Comparison of ENCODE assay signal across 17 cellular contexts in genomic region chr1:184156521-184157395, GRCh38.
DNase-seq lines count a peak whose midpoint lies in the region; ATAC-seq, FAIRE-seq and TF ChIP-seq lines count a peak whose summit lies in the region.
"Had no signal": no experiment of that assay in that cellular context is flagged by ENCODE, and none has a peak within 500 bp of the region (broad histone marks: within the 10 kb centered on the region; RNA-seq: fewer than 3 reads in every experiment).

No MANE protein-coding gene starts in this region.

- DNase-seq in COLO829 (ENCODE audit: low spot score) (peak; percentile 54), NCI-H1417 treated with DMSO at 0.1 percent for 48 hours (lab: John Stamatoyannopoulos, UW) (peak; percentile 35), astrocyte (ENCODE audit: low read depth) (peak; percentile 17), mesendoderm (peak; percentile 77), aorta (no peak), T-helper 17 cell (no peak)
- no peak for DNase-seq in activated CD4-positive, alpha-beta T cell treated with anti-CD3 and anti-CD28 coated beads, Interleukin-2, amount 50 U/mL, for 48 hours
- DNase-seq: activated CD4-positive, CD25-positive, alpha-beta regulatory T cell; activated naive CD8-positive, alpha-beta T cell treated with anti-CD3 and anti-CD28 coated beads, Interleukin-2, amount 50 U/mL, for 24 hours; CD4-positive, CD25-positive, alpha-beta regulatory T cell; effector CD8-positive, alpha-beta T cell; NK-92 treated with Interleukin-12 subunit alpha and Interleukin-12 subunit beta, amount 100 ng/mL, for 24 hours; right cardiac atrium had no signal

- H3K9me3 ChIP-seq in astrocyte (ENCODE audit: insufficient read depth, low read depth, low read length) (no peaks in the 10 kb centered on the region), aorta (ENCODE audit: control insufficient read depth, low read length) (no peaks in the 10 kb centered on the region), T-helper 17 cell (ENCODE audit: control insufficient read depth, low read length, poor library complexity, severe bottlenecking) (no peaks in the 10 kb centered on the region)

- no peak overlapping the region for H3K4ac ChIP-seq in mesendoderm (ENCODE audit: low read depth, low read length)

- peaks cover 8% of the 10 kb centered on the region for H3K4me1 ChIP-seq in astrocyte (ENCODE audit: insufficient read depth, low read length)
- peaks cover 15% of the 10 kb centered on the region for H3K4me1 ChIP-seq in mesendoderm (ENCODE audit: control insufficient read depth, low read depth, low read length)
- H3K4me1 ChIP-seq in aorta (ENCODE audit: control insufficient read depth in 1 of 2, insufficient read depth in 2 of 2, low read length in 2 of 2) = no peaks in the 10 kb centered on the region

- peak overlapping the region; percentile 45 for H3K18ac ChIP-seq in mesendoderm (ENCODE audit: low read length)

- no peaks in the 10 kb centered on the region for H3K79me2 ChIP-seq in astrocyte (ENCODE audit: insufficient read depth, low read length)
- no peaks in the 10 kb centered on the region for H3K79me2 ChIP-seq in mesendoderm (ENCODE audit: control insufficient read depth, insufficient read depth, low read length)

- H4K8ac ChIP-seq in mesendoderm (ENCODE audit: low read depth, low read length) = peak overlapping the region; percentile 93

- H3K9ac ChIP-seq in astrocyte (ENCODE audit: low read length) (no peak overlapping the region), mesendoderm (ENCODE audit: low read length) (no peak overlapping the region)

- no peak overlapping the region for H3K56ac ChIP-seq in mesendoderm (ENCODE audit: low read length)

- H3K9me3 Mint-ChIP-seq in astrocyte (ENCODE audit: unreplicated experiment) = no peaks in the 10 kb centered on the region
- H3K9me3 Mint-ChIP-seq: activated naive CD8-positive, alpha-beta T cell treated with anti-CD3 and anti-CD28 coated beads, Interleukin-2, amount 50 U/mL, for 24 hours; memory B cell; neural crest cell; stimulated activated naive CD8-positive, alpha-beta T cell treated with anti-CD3 and anti-CD28 coated beads, Interleukin-15, Interleukin-2, amounts not matched to agents 100 ng/mL and 50 ng/mL, for 24 hours had no signal

- FAIRE-seq in astrocyte (lab: Jason Lieb, UNC) = no peak

- no peak for TF ChIP-seq CTCF in astrocyte (IDR thresholded peaks at IDR 0.05; ENCODE audit: insufficient read depth, low read depth, low read length)

- H3K36me3 Mint-ChIP-seq in astrocyte (ENCODE audit: low read depth, unreplicated experiment) (no peaks in the 10 kb centered on the region), T-helper 17 cell (ENCODE audit: low read depth) (peaks cover 6% of the 10 kb centered on the region)
- H3K36me3 Mint-ChIP-seq: CD4-positive, CD25-positive, alpha-beta regulatory T cell; memory B cell had no signal

- no peak overlapping the region for H4K5ac ChIP-seq in mesendoderm (ENCODE audit: low read length)

- H3K4me3 Mint-ChIP-seq in astrocyte (ENCODE audit: unreplicated experiment) = no peak overlapping the region
- no peak overlapping the region for H3K4me3 Mint-ChIP-seq in T-helper 17 cell
- H3K4me3 Mint-ChIP-seq: activated naive CD8-positive, alpha-beta T cell treated with anti-CD3 and anti-CD28 coated beads, Interleukin-2, amount 50 U/mL, for 24 hours; CD4-positive, CD25-positive, alpha-beta regulatory T cell; memory B cell; neural crest cell; stimulated activated naive CD8-positive, alpha-beta T cell treated with anti-CD3 and anti-CD28 coated beads, Interleukin-15, Interleukin-2, amounts not matched to agents 100 ng/mL and 50 ng/mL, for 24 hours had no signal

- H3K27me3 Mint-ChIP-seq in astrocyte (ENCODE audit: low read depth, unreplicated experiment) (peaks cover 5% of the 10 kb centered on the region), T-helper 17 cell (peaks cover 23% of the 10 kb centered on the region)

- H2AFZ ChIP-seq in astrocyte (ENCODE audit: low read depth, low read length) = no peak overlapping the region

- H2BK120ac ChIP-seq in mesendoderm (ENCODE audit: low read depth, low read length) = no peak overlapping the region

- intact Hi-C loops in aorta (cut with DNase I) = no loop called here

- H3K23ac ChIP-seq in mesendoderm (ENCODE audit: low read length) = no peak overlapping the region

- no peak overlapping the region for H2BK15ac ChIP-seq in mesendoderm (replicated peaks; ENCODE audit: low read depth)

- H3K27ac ChIP-seq in astrocyte (ENCODE audit: low read depth, low read length) (no peak overlapping the region), mesendoderm (ENCODE audit: low read depth, low read length) (peak overlapping the region; percentile 22), aorta (ENCODE audit: low read depth in 1 of 2, low read length in 2 of 2) (no peak overlapping the region)

- no peak overlapping the region for H2AK5ac ChIP-seq in mesendoderm (ENCODE audit: low read length)

- H3K79me1 ChIP-seq in mesendoderm (ENCODE audit: low read length) = no peaks in the 10 kb centered on the region

- H3K36me3 ChIP-seq in astrocyte (ENCODE audit: insufficient read depth, low read length) (no peaks in the 10 kb centered on the region), mesendoderm (ENCODE audit: control insufficient read depth, insufficient read depth, low read length) (no peaks in the 10 kb centered on the region), aorta (ENCODE audit: control insufficient read depth in 1 of 2, insufficient read depth in 2 of 2, low read length in 1 of 2) (no peaks in the 10 kb centered on the region)

- WGBS in mesendoderm (ENCODE audit: extremely low coverage, insufficient coverage, low lambda C conversion rate) = no CpG with 5 or more reads among the region's 5 CpGs
- 77 to 79% methylated on average over 5 of the region's 5 CpGs for WGBS in aorta, 2 donors

- peaks cover 14% of the 10 kb centered on the region for H3K4me1 Mint-ChIP-seq in astrocyte (ENCODE audit: low read depth, unreplicated experiment)
- H3K4me1 Mint-ChIP-seq in T-helper 17 cell = peaks cover 11% of the 10 kb centered on the region

- H3K4me3 ChIP-seq in astrocyte (ENCODE audit: insufficient read depth, low read depth, low read length) (no peak overlapping the region), mesendoderm (ENCODE audit: low read length) (no peak overlapping the region), aorta (ENCODE audit: low read length in 2 of 2) (no peak overlapping the region)

- no peak overlapping the region for H2BK5ac ChIP-seq in mesendoderm (ENCODE audit: low read length)

- no peaks in the 10 kb centered on the region for H4K20me1 ChIP-seq in astrocyte (ENCODE audit: insufficient read depth, low read length)

- H3K27ac Mint-ChIP-seq in astrocyte (ENCODE audit: unreplicated experiment) (no peak overlapping the region), T-helper 17 cell (no peak overlapping the region)
- H3K27ac Mint-ChIP-seq: activated naive CD8-positive, alpha-beta T cell treated with anti-CD3 and anti-CD28 coated beads, Interleukin-2, amount 50 U/mL, for 24 hours; CD4-positive, CD25-positive, alpha-beta regulatory T cell; memory B cell; stimulated activated naive CD8-positive, alpha-beta T cell treated with anti-CD3 and anti-CD28 coated beads, Interleukin-15, Interleukin-2, amounts not matched to agents 100 ng/mL and 50 ng/mL, for 24 hours had no signal

- ATAC-seq in aorta (ENCODE audit: low FRiP score) (no peak), HG03045 (IDR thresholded peaks at IDR 0.05; ENCODE audit: unreplicated experiment) (no peak), T-helper 17 cell (no peak)
- ATAC-seq: activated naive CD8-positive, alpha-beta T cell treated with anti-CD3 and anti-CD28 coated beads, Interleukin-2, amount 50 U/mL, for 24 hours; right cardiac atrium had no signal

- H3K27me3 ChIP-seq in astrocyte (ENCODE audit: insufficient read depth, low read length) (no peaks in the 10 kb centered on the region), mesendoderm (ENCODE audit: insufficient read depth, low read length, poor library complexity) (no peaks in the 10 kb centered on the region), aorta (ENCODE audit: control insufficient read depth in 1 of 2, insufficient read depth in 2 of 2, low read length in 1 of 2) (no peaks in the 10 kb centered on the region)

- H3K4me2 ChIP-seq in astrocyte (ENCODE audit: low read length) = no peak overlapping the region
- H3K4me2 ChIP-seq in mesendoderm (ENCODE audit: low read length) = no peak overlapping the region

Comparison
In these comparisons a context has a peak if more than half of its experiments do, and no peak if none do; other contexts are left out.
1. DNase-seq: peak in COLO829 (single experiment), NCI-H1417 treated with DMSO at 0.1 percent for 48 hours (single experiment), astrocyte (single experiment) and mesendoderm (single experiment); none in aorta (0 of 2), activated CD4-positive, alpha-beta T cell treated with anti-CD3 and anti-CD28 coated beads, Interleukin-2, amount 50 U/mL, for 48 hours (0 of 2) and T-helper 17 cell (0 of 3).